26 cellular contexts compared by ENCODE assay signal in the genomic region with DNA sequence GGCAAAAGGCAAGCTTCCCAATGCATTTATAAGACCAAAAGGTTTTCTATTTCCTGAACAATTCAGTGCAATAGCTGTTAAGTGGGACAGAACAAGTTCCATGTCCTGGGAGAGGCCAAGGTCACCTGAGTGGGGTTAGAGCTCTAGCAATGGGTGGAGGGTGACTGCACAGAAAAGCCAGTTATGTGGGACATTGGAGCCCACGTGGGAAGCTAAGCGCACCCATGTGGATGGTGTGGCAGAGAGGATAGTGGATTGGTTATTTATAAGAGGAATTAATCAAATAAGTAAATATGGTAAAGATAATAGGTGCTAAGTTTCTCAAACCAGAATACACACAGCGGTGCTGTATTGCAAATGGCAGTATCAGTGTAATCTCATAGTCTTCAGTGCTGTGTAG.
"Had no signal": no experiment of that assay in that cellular context is flagged by ENCODE, and none has a peak within 500 bp of the region (broad histone marks: within the 10 kb centered on the region; RNA-seq: fewer than 3 reads in every experiment).

No MANE protein-coding gene starts in this region.

- ATAC-seq: left colon; left lung; lower lobe of right lung; natural killer cell treated with Interleukin-12 subunit alpha and Interleukin-12 subunit beta and Interleukin-15 and Interleukin-18, amount 100 ng/mL, for 72 hours; pancreas; right cardiac atrium; stimulated activated memory B cell treated with anti-CD40 and anti-IgM and Interleukin-4, amounts not matched to agents 10 μg/mL and 1 μg/mL and 100 μg/mL, for 72 hours; stimulated activated naive CD8-positive, alpha-beta T cell treated with anti-CD3 and anti-CD28 coated beads, Interleukin-15, amount 100 ng/mL, for 72 hours had no signal

- DNase-seq: hypothalamus; immature natural killer cell; kidney; left colon; left lung; lower lobe of right lung; mammary epithelial cell; mesenchymal stem cell; pancreas; posterior cingulate gyrus; retina; right cardiac atrium; sigmoid colon; small intestine; spleen; stimulated activated CD4-positive, alpha-beta T cell treated with anti-CD3 and anti-CD28 coated beads, Interleukin-4, amount 100 ng/mL, for 24 hours; stimulated activated naive CD4-positive, alpha-beta T cell treated with Interleukin-2 at 50 U/mL for 16 hours; stimulated activated naive CD8-positive, alpha-beta T cell treated with anti-CD3 and anti-CD28 coated beads, Interleukin-15, amount 100 ng/mL, for 72 hours; substantia nigra; upper lobe of left lung had no signal

- H3K4me1 ChIP-seq: prostate gland had no signal

- H3K27me3 Mint-ChIP-seq: natural killer cell treated with Interleukin-12 subunit alpha and Interleukin-12 subunit beta and Interleukin-15 and Interleukin-18, amount 100 ng/mL, for 72 hours; stimulated activated memory B cell treated with anti-CD40 and anti-IgM and Interleukin-4, amounts not matched to agents 10 μg/mL and 1 μg/mL and 100 μg/mL, for 72 hours; stimulated activated naive CD8-positive, alpha-beta T cell treated with anti-CD3 and anti-CD28 coated beads, Interleukin-15, amount 100 ng/mL, for 72 hours had no signal

- H3K27me3 ChIP-seq: left lung, pancreas, sigmoid colon, spleen, tibial nerve, upper lobe of left lung, vagina had no signal

- H3K9me3 ChIP-seq: left lung, lower lobe of right lung, pancreas, prostate gland, sigmoid colon, spleen, tibial nerve, upper lobe of left lung, vagina had no signal

- H3K36me3 Mint-ChIP-seq: immature natural killer cell; natural killer cell treated with Interleukin-12 subunit alpha and Interleukin-12 subunit beta and Interleukin-15 and Interleukin-18, amount 100 ng/mL, for 72 hours had no signal

- H3K4me3 Mint-ChIP-seq: immature natural killer cell; natural killer cell treated with Interleukin-12 subunit alpha and Interleukin-12 subunit beta and Interleukin-15 and Interleukin-18, amount 100 ng/mL, for 72 hours; stimulated activated memory B cell treated with anti-CD40 and anti-IgM and Interleukin-4, amounts not matched to agents 10 μg/mL and 1 μg/mL and 100 μg/mL, for 72 hours; stimulated activated naive CD8-positive, alpha-beta T cell treated with anti-CD3 and anti-CD28 coated beads, Interleukin-15, amount 100 ng/mL, for 72 hours had no signal

- H3K4me3 ChIP-seq: left lung, lower lobe of right lung, pancreas, prostate gland, sigmoid colon, spleen, tibial nerve, upper lobe of left lung, vagina had no signal

- FAIRE-seq: islet of Langerhans, pancreas, small intestine had no signal

- H3K36me3 ChIP-seq: left lung, lower lobe of right lung, pancreas, prostate gland, sigmoid colon, tibial nerve, upper lobe of left lung, vagina had no signal

- H3K9me3 Mint-ChIP-seq: immature natural killer cell; natural killer cell treated with Interleukin-12 subunit alpha and Interleukin-12 subunit beta and Interleukin-15 and Interleukin-18, amount 100 ng/mL, for 72 hours; stimulated activated naive CD8-positive, alpha-beta T cell treated with anti-CD3 and anti-CD28 coated beads, Interleukin-15, amount 100 ng/mL, for 72 hours had no signal

- H3K27ac Mint-ChIP-seq: immature natural killer cell; natural killer cell treated with Interleukin-12 subunit alpha and Interleukin-12 subunit beta and Interleukin-15 and Interleukin-18, amount 100 ng/mL, for 72 hours; stimulated activated memory B cell treated with anti-CD40 and anti-IgM and Interleukin-4, amounts not matched to agents 10 μg/mL and 1 μg/mL and 100 μg/mL, for 72 hours had no signal

- H3K27ac ChIP-seq: left lung, lower lobe of right lung, pancreas, prostate gland, sigmoid colon, spleen, tibial nerve, upper lobe of left lung, vagina had no signal
